17 cellular contexts compared by ENCODE assay signal in the genomic region with DNA sequence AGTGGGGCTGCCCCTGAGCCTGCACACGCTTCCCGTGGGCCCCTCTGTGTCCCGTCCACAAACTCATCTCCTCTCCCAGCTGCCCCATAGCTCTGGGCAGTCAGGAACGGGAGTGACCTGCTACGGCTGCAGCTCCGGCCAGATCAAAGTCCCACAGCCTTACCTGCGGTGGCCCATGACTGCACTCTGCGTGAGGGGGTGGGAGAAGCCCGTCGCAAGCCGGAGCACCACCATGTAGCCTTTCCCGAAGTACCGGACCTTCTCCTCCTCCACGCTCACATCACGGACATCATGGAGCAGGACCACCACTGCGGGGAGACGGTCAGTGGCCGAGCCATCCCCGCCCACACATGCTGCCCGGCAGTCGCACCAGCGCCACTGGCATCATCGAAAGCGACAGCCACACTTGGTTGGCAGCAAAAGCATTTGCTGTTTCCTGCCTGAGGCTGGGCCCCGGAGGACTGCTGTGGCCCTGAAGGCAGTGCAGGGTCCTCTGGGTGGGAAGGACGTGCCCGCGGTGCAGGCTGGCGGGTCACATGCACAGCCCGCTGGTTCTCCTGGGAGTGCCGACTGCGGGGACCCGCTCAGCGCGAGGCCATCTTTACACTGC. TPM values are rescaled to one million over a fixed set of nuclear protein-coding genes. Genes with fewer than 3 reads are reported as not detected.
A peak's percentile ranks its signal among the peaks of the same experiment; 100 is the strongest.
DNase-seq lines count a peak whose midpoint lies in the region; ATAC-seq and TF ChIP-seq lines count a peak whose summit lies in the region.
"Had no signal": no experiment of that assay in that cellular context is flagged by ENCODE, and none has a peak within 500 bp of the region (broad histone marks: within the 10 kb centered on the region; RNA-seq: fewer than 3 reads in every experiment).

No MANE protein-coding gene starts in this region.

- H3K27me3 ChIP-seq in body of pancreas (no peaks in the 10 kb centered on the region), neuronal stem cell (ENCODE audit: control insufficient read depth in 3 of 3, insufficient read depth in 3 of 3, low read depth in 1 of 3, low read length in 3 of 3) (no peaks in the 10 kb centered on the region), A673 (replicated peaks; ENCODE audit: insufficient read depth, low read depth, low read length, poor library complexity) (no peaks in the 10 kb centered on the region)
- H3K27me3 ChIP-seq: brain microvascular endothelial cell, stomach had no signal

- no peak overlapping the region for H4K8ac ChIP-seq in neuronal stem cell (ENCODE audit: low read depth, low read length)

- H3K36me3 ChIP-seq in body of pancreas (replicated peaks in 1 of 2; ENCODE audit: insufficient read depth in 1 of 2, low read depth in 2 of 2) (no peaks in the 10 kb centered on the region), neuronal stem cell (replicated peaks in 1 of 2; ENCODE audit: control insufficient read depth in 2 of 2, insufficient read depth in 2 of 2, low read length in 2 of 2) (peaks cover 24 to 65% of the 10 kb centered on the region in 2 donors), A673 (ENCODE audit: insufficient read depth, low read length, poor library complexity, severe bottlenecking) (peaks cover 10% of the 10 kb centered on the region)

- POLR2A ChIA-PET in A673 (lab: Charles Lee; ENCODE audit: low non-redundant PET): no interaction called here

- peak overlapping the region in 3 of 4 donors; percentile 16 to 40 (median 38) for H3K27ac ChIP-seq in body of pancreas
- no peak overlapping the region for H3K27ac ChIP-seq in neuronal stem cell (replicated peaks; ENCODE audit: low read length)
- no peak overlapping the region for H3K27ac ChIP-seq in A673 (ENCODE audit: low read depth, low read length, poor library complexity, severe bottlenecking)
- H3K27ac ChIP-seq: brain microvascular endothelial cell had no signal

- H3K4me3 ChIP-seq in body of pancreas: no peak overlapping the region
- H3K4me3 ChIP-seq in neuronal stem cell (ENCODE audit: low read length in 2 of 2): peak overlapping the region in 1 of 2 donors; percentile 9
- H3K4me3 ChIP-seq in A673 (ENCODE audit: low read depth, low read length, poor library complexity, severe bottlenecking): no peak overlapping the region
- H3K4me3 ChIP-seq: smooth muscle cell had no signal

- DNase-seq in body of pancreas (peak in 1 of 4 donors; percentile 16), neuronal stem cell (ENCODE audit: low spot score) (no peak), A673 (ENCODE audit: low spot score) (no peak)
- DNase-seq in activated CD4-positive, alpha-beta T cell treated with anti-CD3 and anti-CD28 coated beads for 48 hours: no peak
- DNase-seq: activated CD4-positive, alpha-beta T cell treated with anti-CD3 and anti-CD28 coated beads for 4 hours; activated CD8-positive, alpha-beta memory T cell treated with anti-CD3 and anti-CD28 coated beads, Interleukin-2, amount 10 ng/mL, durations not matched to agents 7 days and 5 days; brain microvascular endothelial cell; H7; NCI-H1694 treated with DMSO at 0.1 percent for 48 hours; NCI-H774; stimulated activated CD4-positive, alpha-beta T cell treated with anti-CD3 and anti-CD28 coated beads, Interleukin-4, amount 100 ng/mL, for 1 hour; SW 1271 had no signal

- H3K9me3 ChIP-seq in body of pancreas: no peaks in the 10 kb centered on the region
- H3K9me3 ChIP-seq in neuronal stem cell (replicated peaks in 1 of 2; ENCODE audit: control insufficient read depth in 2 of 2, insufficient read depth in 1 of 2, low read depth in 1 of 2, low read length in 2 of 2): peaks cover 2 to 6% of the 10 kb centered on the region in 2 donors
- H3K9me3 ChIP-seq in A673 (ENCODE audit: low read depth, low read length, poor library complexity, severe bottlenecking): no peaks in the 10 kb centered on the region
- H3K9me3 ChIP-seq: stomach had no signal

- H2BK12ac ChIP-seq in neuronal stem cell (ENCODE audit: low read length): peak overlapping the region; percentile 10

- H4K91ac ChIP-seq in neuronal stem cell (ENCODE audit: low read depth, low read length, poor library complexity): peak overlapping the region; percentile 30

- no peak overlapping the region for H2BK15ac ChIP-seq in neuronal stem cell (ENCODE audit: low read length)

- H3K4ac ChIP-seq in neuronal stem cell (ENCODE audit: low read length): no peak overlapping the region

- CTCF ChIA-PET in A673 (lab: Charles Lee): no interaction called here

- TF ChIP-seq POLR2A in GM19193 (IDR thresholded peaks at IDR 0.05; ENCODE audit: extremely low read depth, insufficient read depth, insufficient read length) (peak; percentile 16), body of pancreas (IDR thresholded peaks at IDR 0.05) (no peak)

- WGBS in body of pancreas, 2 donors: 88% methylated on average over 17 to 34 of the region's 35 CpGs
- WGBS in neuronal stem cell (ENCODE audit: extremely low coverage in 2 of 2, insufficient read length in 2 of 2, insufficient replicate concordance in 1 of 2), 2 donors: no CpG with 5 or more reads among the region's 35 CpGs

- H3K9ac ChIP-seq in neuronal stem cell (ENCODE audit: low read depth, low read length, poor library complexity): peak overlapping the region; percentile 60

- no peak overlapping the region for H2AK5ac ChIP-seq in neuronal stem cell (ENCODE audit: low read depth, low read length)

- no peak overlapping the region for H2BK5ac ChIP-seq in neuronal stem cell (ENCODE audit: low read length)

- BruUV-seq in A673 (replicated peaks; lab: Mats Ljungman, UMichigan): no TSS peak

- peaks cover 17% of the 10 kb centered on the region for H3K79me1 ChIP-seq in neuronal stem cell (ENCODE audit: low read depth, low read length)

- ATAC-seq in body of pancreas: no peak
- no peak for ATAC-seq in HG02588 (IDR thresholded peaks at IDR 0.05; ENCODE audit: unreplicated experiment)
- ATAC-seq: activated CD8-positive, alpha-beta memory T cell treated with anti-CD3 and anti-CD28 coated beads, Interleukin-2, amount 10 ng/mL, durations not matched to agents 7 days and 5 days; activated T-helper 17 cell treated with anti-CD3 and anti-CD28 coated beads, Interleukin-2, amount 50 U/mL, for 72 hours had no signal

- peak overlapping the region; percentile 73 for H3K23ac ChIP-seq in neuronal stem cell (ENCODE audit: low read depth, low read length, poor library complexity)

- H3K4me2 ChIP-seq in neuronal stem cell (ENCODE audit: insufficient read depth, low read length, poor library complexity, severe bottlenecking): no peak overlapping the region
- H3K4me2 ChIP-seq: smooth muscle cell had no signal

- H2BK120ac ChIP-seq in neuronal stem cell (ENCODE audit: low read depth, low read length): no peak overlapping the region

- no peak overlapping the region for H3K14ac ChIP-seq in neuronal stem cell (ENCODE audit: low read length)

- peak overlapping the region; percentile 38 for H3K18ac ChIP-seq in neuronal stem cell (ENCODE audit: low read length)

- no peak overlapping the region for H2AFZ ChIP-seq in neuronal stem cell (ENCODE audit: low read length)

- TF ChIP-seq CTCF in body of pancreas (IDR thresholded peaks at IDR 0.05) (no peak), A673 (conservative IDR thresholded peaks at IDR 0.05; ENCODE audit: low read depth, low read length) (no peak)

- H3K4me1 ChIP-seq in body of pancreas (peaks cover 44% of the 10 kb centered on the region), neuronal stem cell (ENCODE audit: control insufficient read depth in 2 of 2, insufficient read depth in 1 of 2, low read depth in 1 of 2, low read length in 2 of 2) (peaks cover 5 to 10% of the 10 kb centered on the region in 2 donors), A673 (ENCODE audit: insufficient read depth, low read length, poor library complexity, severe bottlenecking) (peaks cover 11% of the 10 kb centered on the region)

- intact Hi-C loops in body of pancreas (cut with DNase I): no loop called here
- intact Hi-C loops in A673 (cut with micrococcal nuclease; ENCODE audit: unreplicated experiment): no loop called here

RNA-seq across cellular contexts. Expression of a gene that starts 6.2 kb away (rescaled TPM):
- 10 to 100 TPM; 53.1 to 68.2 TPM for total RNA-seq in body of pancreas
- 42.0 TPM for polyA plus RNA-seq in neuronal stem cell (2013, experiment 1 of 2)
- 41.3 TPM for polyA plus RNA-seq in neuronal stem cell (2013, experiment 2 of 2)
- total RNA-seq in A673 (2021): 72.8 and 91.1 TPM in 2 replicates

RNA-seq across cellular contexts. Expression of a gene that starts 14.2 kb away (rescaled TPM):
- total RNA-seq in body of pancreas: 10 to 100 TPM; 14.5 to 85.4 TPM
- polyA plus RNA-seq in neuronal stem cell (2013, experiment 1 of 2): 107 TPM
- 107 TPM for polyA plus RNA-seq in neuronal stem cell (2013, experiment 2 of 2)
- 74.1 and 75.7 TPM in 2 replicates for total RNA-seq in A673 (2021)

RNA-seq across cellular contexts. Expression of a gene that starts 26.0 kb away (rescaled TPM):
- total RNA-seq in body of pancreas (10 to 100 TPM; 16.8 to 40.0 TPM), A673 (2021) (25.0 and 30.9 TPM in 2 replicates)
- polyA plus RNA-seq in neuronal stem cell (2013, experiment 1 of 2): 14.8 TPM
- 15.3 TPM for polyA plus RNA-seq in neuronal stem cell (2013, experiment 2 of 2)

RNA-seq across cellular contexts. Expression of a gene that starts 26.2 kb away (rescaled TPM):
- total RNA-seq in body of pancreas: 100 to 1,000 TPM in 1 of 2 donors, 10 to 100 TPM in 1; 54.7 to 188 TPM
- 19.9 TPM for polyA plus RNA-seq in neuronal stem cell (2013, experiment 1 of 2)
- polyA plus RNA-seq in neuronal stem cell (2013, experiment 2 of 2): 19.4 TPM
- total RNA-seq in A673 (2021): 20.1 and 24.0 TPM in 2 replicates

Comparison
In these comparisons a context has a peak if more than half of its experiments do, and no peak if none do; other contexts are left out.
1. H3K27ac ChIP-seq: peak in body of pancreas (3 of 4); none in neuronal stem cell (single experiment) and A673 (single experiment).